8 cellular contexts compared by ENCODE assay signal in genomic region chr17:80262775-80263244, GRCh38. TPM values are rescaled to one million over a fixed set of nuclear protein-coding genes. Genes with fewer than 3 reads are reported as not detected.
DNase-seq lines count a peak whose midpoint lies in the region; ATAC-seq and TF ChIP-seq lines count a peak whose summit lies in the region.

No MANE protein-coding gene starts in this region.

- ATAC-seq in upper lobe of right lung: no peak

- CTCF ChIA-PET in MCF 10A (lab: Yijun Ruan, JAX): interaction anchor here (1.1 kb wide), 1 partner anchor 67 kb away, joined by 3 read pairs; no protein-coding TSS in a partner anchor

- H3K4me3 ChIP-seq in breast epithelium: peak overlapping the region; percentile 27 to 62 (median 47)
- H3K4me3 ChIP-seq in upper lobe of right lung: peak overlapping the region; percentile 61

- H3K36me3 Mint-ChIP-seq in MCF 10A (ENCODE audit: insufficient read depth, unreplicated experiment): peaks cover 27% of the 10 kb centered on the region
- H3K36me3 Mint-ChIP-seq in mesothelial cell of epicardium: peaks cover 14% of the 10 kb centered on the region

- intact Hi-C loops in breast epithelium (cut with DNase I; ENCODE audit: low total_unique reads) (no loop called here), MCF 10A (cut with micrococcal nuclease) (no loop called here), upper lobe of right lung (cut with DNase I) (no loop called here)

- H3K27me3 Mint-ChIP-seq in MCF 10A (ENCODE audit: insufficient read depth, unreplicated experiment) (no peaks in the 10 kb centered on the region), mesothelial cell of epicardium (ENCODE audit: low read depth) (no peaks in the 10 kb centered on the region)

- H3K27me3 ChIP-seq in breast epithelium (no peaks in the 10 kb centered on the region), upper lobe of right lung (no peaks in the 10 kb centered on the region)

- DNase-seq in breast epithelium (ENCODE audit: low spot score in 2 of 2) (no peak), MCF 10A (ENCODE audit: unreplicated experiment) (no peak), mesothelial cell of epicardium (ENCODE audit: low spot score in 2 of 2, unreplicated experiment in 2 of 2) (no peak), upper lobe of right lung (peak; percentile 65), HuH-7 (ENCODE audit: low spot score) (no peak), SHP77 treated with DMSO at 0.1 percent for 48 hours (lab: John Stamatoyannopoulos, UW) (no peak)
- DNase-seq in stimulated activated CD4-positive, alpha-beta T cell treated with anti-CD3 and anti-CD28 coated beads, Interleukin-15, amount 100 ng/mL, for 24 hours: no peak

- H3K4me1 ChIP-seq in breast epithelium: peaks cover 15 to 16% of the 10 kb centered on the region in 2 donors
- H3K4me1 ChIP-seq in upper lobe of right lung: peaks cover 37% of the 10 kb centered on the region

- H3K27ac ChIP-seq in breast epithelium: peak overlapping the region; percentile 95 to 99
- H3K27ac ChIP-seq in adipose tissue (ENCODE audit: low read depth, low read length): peak overlapping the region; percentile 32
- H3K27ac ChIP-seq in upper lobe of right lung: peak overlapping the region; percentile 94

- H3K4me1 Mint-ChIP-seq in MCF 10A (ENCODE audit: insufficient read depth, unreplicated experiment) (peaks cover 6% of the 10 kb centered on the region), mesothelial cell of epicardium (peaks cover 14% of the 10 kb centered on the region)

- H3K9me3 ChIP-seq in breast epithelium (no peaks in the 10 kb centered on the region), upper lobe of right lung (no peaks in the 10 kb centered on the region)

- H3K36me3 ChIP-seq in breast epithelium (no peaks in the 10 kb centered on the region), upper lobe of right lung (peaks cover 12% of the 10 kb centered on the region)

- H3K4me3 Mint-ChIP-seq in MCF 10A (ENCODE audit: unreplicated experiment) (no peak overlapping the region), mesothelial cell of epicardium (peak overlapping the region; percentile 78)

- no peak for TF ChIP-seq POLR2A in breast epithelium (IDR thresholded peaks at IDR 0.05)

- POLR2A ChIA-PET in MCF 10A (lab: Yijun Ruan, JAX): interaction anchor here (4.4 kb wide), 1 partner anchor 16 kb away, joined by 37 read pairs; no protein-coding TSS in a partner anchor

- 70 to 79% (median 75%) methylated on average over 8 of the region's 8 CpGs for WGBS in adipose tissue, 3 donors

- H3K27ac Mint-ChIP-seq in MCF 10A (ENCODE audit: low read depth, unreplicated experiment) (no peak overlapping the region), mesothelial cell of epicardium (no peak overlapping the region)

- no TSS peak for BruUV-seq in MCF 10A (replicated peaks; lab: Mats Ljungman, UMichigan)

- H3K9me3 Mint-ChIP-seq in MCF 10A (ENCODE audit: unreplicated experiment): no peaks in the 10 kb centered on the region
- no peaks in the 10 kb centered on the region for H3K9me3 Mint-ChIP-seq in mesothelial cell of epicardium

- TF ChIP-seq CTCF in breast epithelium (IDR thresholded peaks at IDR 0.05) (no peak), MCF 10A (IDR thresholded peaks at IDR 0.05; ENCODE audit: unreplicated experiment) (no peak), mesothelial cell of epicardium (IDR thresholded peaks at IDR 0.05; ENCODE audit: unreplicated experiment) (no peak), upper lobe of right lung (IDR thresholded peaks at IDR 0.05) (no peak)

RNA-seq across cellular contexts. Expression of gene RNF213, which starts 2.2 kb away (rescaled TPM):
- total RNA-seq in breast epithelium (100 to 1,000 TPM in 2 of 3 donors, 10 to 100 TPM in 1; 96.0 to 111 (median 101) TPM), MCF 10A (2022) (50.5 and 67.5 TPM in 2 replicates), mesothelial cell of epicardium (62.6 to 76.7 TPM (median 63.4 TPM) in 3 replicates), upper lobe of right lung (236 TPM)
- polyA plus RNA-seq in adipose tissue: 10 to 100 TPM; 19.6 to 45.5 (median 24.7) TPM

RNA-seq across cellular contexts. Expression of gene SLC26A11, which starts 42.6 kb away (rescaled TPM):
- 10 to 100 TPM; 12.0 to 20.6 (median 19.0) TPM for total RNA-seq in breast epithelium
- total RNA-seq in MCF 10A (2022): 11.7 and 13.6 TPM in 2 replicates
- 1 to 10 TPM; 5.6 to 7.2 (median 6.9) TPM for polyA plus RNA-seq in adipose tissue
- total RNA-seq in mesothelial cell of epicardium: 32.5 to 41.2 TPM (median 36.3 TPM) in 3 replicates
- 51.6 TPM for total RNA-seq in upper lobe of right lung

RNA-seq across cellular contexts. Expression of gene SGSH, which starts 42.7 kb away (rescaled TPM):
- 10 to 100 TPM; 28.3 to 38.1 (median 32.1) TPM for total RNA-seq in breast epithelium
- total RNA-seq in MCF 10A (2022): 42.0 and 42.4 TPM in 2 replicates
- polyA plus RNA-seq in adipose tissue: 10 to 100 TPM; 19.8 to 21.9 (median 21.3) TPM
- total RNA-seq in mesothelial cell of epicardium: 49.6 to 57.0 TPM (median 53.7 TPM) in 3 replicates
- 59.8 TPM for total RNA-seq in upper lobe of right lung

Comparison
In these comparisons a context has a peak if more than half of its experiments do, and no peak if none do; other contexts are left out.
1. H3K27ac ChIP-seq: peak in every context shown above with its lines; median percentile 97 in breast epithelium; 94 in upper lobe of right lung; 32 in adipose tissue.